Comparison of ENCODE assay signal across 26 cellular contexts in the genomic region with DNA sequence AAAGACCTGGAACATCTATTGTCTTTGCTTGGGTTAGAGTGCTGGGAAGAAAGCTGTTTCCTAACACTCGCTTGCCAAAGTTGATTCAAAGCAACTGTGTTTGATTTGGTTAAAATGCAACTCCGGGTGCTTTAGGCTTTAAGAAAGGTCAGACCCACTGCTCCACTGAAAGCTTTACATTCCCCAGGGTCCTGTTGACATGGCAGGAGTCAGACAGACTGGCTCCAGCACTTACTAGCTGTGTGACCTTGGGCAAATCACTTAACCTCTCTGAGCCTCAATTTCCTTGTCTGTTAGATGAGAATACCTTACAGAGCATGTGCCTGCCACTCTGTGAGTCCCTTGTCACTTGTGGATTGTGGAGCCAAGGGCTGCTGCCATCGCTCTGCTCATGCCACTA. TPM values are rescaled to one million over a fixed set of nuclear protein-coding genes. Genes with fewer than 3 reads are reported as not detected.
"Had no signal": no experiment of that assay in that cellular context is flagged by ENCODE, and none has a peak within 500 bp of the region (broad histone marks: within the 10 kb centered on the region; RNA-seq: fewer than 3 reads in every experiment).

No MANE protein-coding gene starts in this region.

- H3K4me3 ChIP-seq: SJSA1, SK-N-MC had no signal

- H3K4me1 ChIP-seq: SJSA1 had no signal

- DNase-seq: IMR-90, Karpas-422, KG1, MM.1S, NCI-H1048, NCI-H1105 treated with DMSO at 0.1 percent for 48 hours, NCI-H1417 treated with DMSO at 0.1 percent for 48 hours, NCI-H187, NCI-H2029, NCI-H2081 treated with DMSO at 0.1 percent for 48 hours, NCI-H2171, NCI-H226, NCI-H446, NCI-H510A, NCI-H524 treated with DMSO at 0.1 percent for 48 hours, NCI-H69, NCI-H774, Right ventricle myocardium superior, RPMI8226, SIG-M5, SW 1271, T-cell had no signal

- H3K9me3 ChIP-seq: SJSA1 had no signal

- H3K27ac ChIP-seq: SJSA1, SK-N-MC had no signal

- H3K27me3 ChIP-seq: SJSA1 had no signal

- H3K36me3 ChIP-seq: SJSA1 had no signal

- FAIRE-seq: RCC 7860 had no signal

RNA-seq across cellular contexts. Expression of gene DGKK, which starts 39.0 kb away (rescaled TPM):
- total RNA-seq: HT-29, IMR-90, Right ventricle myocardium superior, SJSA1 had no signal
- polyA plus RNA-seq: IMR-90 had no signal
